ENCODE assay signal across 20 cellular contexts in the genomic region with DNA sequence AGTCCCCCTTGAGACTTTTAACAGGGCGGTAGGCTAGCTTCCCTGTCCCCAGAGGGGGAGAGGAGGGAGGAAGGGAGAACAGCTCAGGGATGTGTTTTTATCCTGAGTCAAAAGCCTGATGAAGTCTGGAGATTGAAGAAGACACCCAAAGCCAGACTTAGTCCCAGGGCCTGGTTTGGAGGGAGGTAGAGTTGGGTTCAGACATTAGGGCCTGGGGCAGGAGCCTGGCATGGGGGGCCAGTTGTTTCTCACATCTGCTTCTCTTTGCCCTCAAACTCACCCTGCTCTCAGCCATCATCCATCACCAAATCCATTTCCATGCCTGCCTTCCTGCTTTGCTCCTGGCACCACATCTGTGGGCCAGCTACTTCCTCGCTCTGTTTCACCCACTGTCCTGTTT. TPM values are rescaled to one million over a fixed set of nuclear protein-coding genes. Genes with fewer than 3 reads are reported as not detected.
DNase-seq lines count a peak whose midpoint lies in the region; ATAC-seq and TF ChIP-seq lines count a peak whose summit lies in the region.
"Had no signal": no experiment of that assay in that cellular context is flagged by ENCODE, and none has a peak within 500 bp of the region (broad histone marks: within the 10 kb centered on the region; RNA-seq: fewer than 3 reads in every experiment).

No MANE protein-coding gene starts in this region.

- in situ Hi-C loops in gastrocnemius medialis (cut with MboI; ENCODE audit: low sequenced_read_pairs in 4 of 4) = no loop called here

- DNase-seq in CD4-positive, CD25-positive, alpha-beta regulatory T cell = no peak
- no peak for DNase-seq in body of pancreas
- no peak for DNase-seq in gastrocnemius medialis
- DNase-seq in effector memory CD8-positive, alpha-beta T cell = no peak
- DNase-seq: CD4-positive, alpha-beta memory T cell; H7; Karpas-422; NCI-H1048; NCI-H1436; NCI-H1930; NCI-H345; NCI-H526; PC-9 had no signal

- intact Hi-C loops in body of pancreas (cut with DNase I) (loop anchor here (5.0 kb wide), 1 partner anchor 36 kb away; no protein-coding TSS in a partner anchor), gastrocnemius medialis (cut with DNase I; ENCODE audit: low total_unique reads) (loop anchor here (2.0 kb wide), 1 partner anchor 31 kb away; no protein-coding TSS in a partner anchor)

- H3K9me3 ChIP-seq in CD4-positive, CD25-positive, alpha-beta regulatory T cell (ENCODE audit: control insufficient read depth in 2 of 2, low read length in 2 of 2) = no peaks in the 10 kb centered on the region
- H3K9me3 ChIP-seq in body of pancreas (no peaks in the 10 kb centered on the region), mucosa of rectum (ENCODE audit: control insufficient read depth in 2 of 2, low read length in 2 of 2) (no peaks in the 10 kb centered on the region), gastrocnemius medialis (no peaks in the 10 kb centered on the region)
- H3K9me3 ChIP-seq: A549, SJSA1 had no signal

- H3K27ac Mint-ChIP-seq in CD4-positive, CD25-positive, alpha-beta regulatory T cell = peak overlapping the region in 2 of 3 donors; percentile 26 to 50
- H3K27ac Mint-ChIP-seq in effector memory CD8-positive, alpha-beta T cell = no peak overlapping the region

- peak overlapping the region in 1 of 2 donors; percentile 54 for H3K9ac ChIP-seq in mucosa of rectum (ENCODE audit: low read depth in 1 of 2, low read length in 2 of 2)

- H3K36me3 Mint-ChIP-seq in CD4-positive, CD25-positive, alpha-beta regulatory T cell = peaks cover 7% of the 10 kb centered on the region
- peaks cover 19% of the 10 kb centered on the region for H3K36me3 Mint-ChIP-seq in effector memory CD8-positive, alpha-beta T cell (ENCODE audit: insufficient read depth)

- H3K9me3 Mint-ChIP-seq in CD4-positive, CD25-positive, alpha-beta regulatory T cell = peaks cover 0 to 2% (median 0%) of the 10 kb centered on the region in 7 donors
- H3K9me3 Mint-ChIP-seq in effector memory CD8-positive, alpha-beta T cell = no peaks in the 10 kb centered on the region
- H3K9me3 Mint-ChIP-seq: IgD-negative memory B cell had no signal

- H3K4me3 Mint-ChIP-seq in CD4-positive, CD25-positive, alpha-beta regulatory T cell = peak overlapping the region in 1 of 4 donors; percentile 44
- H3K4me3 Mint-ChIP-seq in effector memory CD8-positive, alpha-beta T cell = no peak overlapping the region
- H3K4me3 Mint-ChIP-seq: CD4-positive, alpha-beta memory T cell had no signal

- H3K27ac ChIP-seq in CD4-positive, CD25-positive, alpha-beta regulatory T cell (ENCODE audit: insufficient read depth, low read length, poor library complexity, severe bottlenecking) = no peak overlapping the region
- H3K27ac ChIP-seq in body of pancreas = peak overlapping the region; percentile 65 to 90 (median 81)
- peak overlapping the region; percentile 94 to 98 for H3K27ac ChIP-seq in mucosa of rectum (ENCODE audit: low read depth in 2 of 2, low read length in 2 of 2)
- peak overlapping the region; percentile 89 to 93 (median 92) for H3K27ac ChIP-seq in gastrocnemius medialis
- H3K27ac ChIP-seq: A549, PC-9, SJSA1 had no signal

- no peak for ATAC-seq in CD4-positive, CD25-positive, alpha-beta regulatory T cell (ENCODE audit: low read depth in 2 of 2)
- ATAC-seq in body of pancreas = no peak
- ATAC-seq in gastrocnemius medialis = no peak
- no peak for ATAC-seq in effector memory CD8-positive, alpha-beta T cell (replicated peaks)
- ATAC-seq in GM21360 (IDR thresholded peaks at IDR 0.05; ENCODE audit: unreplicated experiment) = no peak
- no peak for ATAC-seq in GM21786 (IDR thresholded peaks at IDR 0.05; ENCODE audit: unreplicated experiment)
- no peak for ATAC-seq in GM19395 (IDR thresholded peaks at IDR 0.05; ENCODE audit: unreplicated experiment)
- ATAC-seq: A549 had no signal

- H3K36me3 ChIP-seq in CD4-positive, CD25-positive, alpha-beta regulatory T cell (ENCODE audit: control insufficient read depth, insufficient read depth, low read length) = no peaks in the 10 kb centered on the region
- H3K36me3 ChIP-seq in body of pancreas (replicated peaks in 1 of 2; ENCODE audit: insufficient read depth in 1 of 2, low read depth in 2 of 2) = peaks cover 9 to 16% of the 10 kb centered on the region in 2 donors
- peaks cover 27 to 32% of the 10 kb centered on the region in 2 donors for H3K36me3 ChIP-seq in mucosa of rectum (ENCODE audit: control insufficient read depth in 2 of 2, insufficient read depth in 2 of 2, low read length in 2 of 2)
- H3K36me3 ChIP-seq in gastrocnemius medialis = peaks cover 0 to 27% of the 10 kb centered on the region in 2 donors
- H3K36me3 ChIP-seq: SJSA1 had no signal

- peaks cover 20% of the 10 kb centered on the region for H3K4me1 ChIP-seq in CD4-positive, CD25-positive, alpha-beta regulatory T cell (ENCODE audit: control insufficient read depth, insufficient read depth, low read length, poor library complexity, severe bottlenecking)
- H3K4me1 ChIP-seq in body of pancreas = peaks cover 31% of the 10 kb centered on the region
- H3K4me1 ChIP-seq in mucosa of rectum (ENCODE audit: control insufficient read depth in 2 of 2, insufficient read depth in 2 of 2, low read length in 2 of 2) = peaks cover 19 to 21% of the 10 kb centered on the region in 2 donors
- H3K4me1 ChIP-seq in gastrocnemius medialis = peaks cover 32 to 52% of the 10 kb centered on the region in 2 donors

- peaks cover 4 to 33% (median 12%) of the 10 kb centered on the region in 4 donors for H3K4me1 Mint-ChIP-seq in CD4-positive, CD25-positive, alpha-beta regulatory T cell
- H3K4me1 Mint-ChIP-seq in effector memory CD8-positive, alpha-beta T cell (ENCODE audit: low read depth in 2 of 2) = peaks cover 16 to 22% of the 10 kb centered on the region in 2 donors

- WGBS in body of pancreas, 2 donors = 86 to 92% methylated on average over 1 to 2 of the region's 2 CpGs

- no peaks in the 10 kb centered on the region for H3K27me3 ChIP-seq in CD4-positive, CD25-positive, alpha-beta regulatory T cell (ENCODE audit: control insufficient read depth, insufficient read depth, low read length)
- H3K27me3 ChIP-seq in body of pancreas = no peaks in the 10 kb centered on the region
- no peaks in the 10 kb centered on the region for H3K27me3 ChIP-seq in mucosa of rectum (ENCODE audit: control insufficient read depth in 2 of 2, insufficient read depth in 2 of 2, low read length in 2 of 2)
- no peaks in the 10 kb centered on the region for H3K27me3 ChIP-seq in gastrocnemius medialis
- H3K27me3 ChIP-seq: SJSA1 had no signal

- TF ChIP-seq CTCF in body of pancreas (IDR thresholded peaks at IDR 0.05) = no peak
- TF ChIP-seq CTCF in gastrocnemius medialis (IDR thresholded peaks at IDR 0.05 in 4 of 5, conservative IDR thresholded peaks at IDR 0.05 in 1 of 5) = no peak

- no peak for TF ChIP-seq POLR2A in body of pancreas (IDR thresholded peaks at IDR 0.05)
- no peak for TF ChIP-seq POLR2A in gastrocnemius medialis (IDR thresholded peaks at IDR 0.05)

- no peak overlapping the region for H3K4me3 ChIP-seq in CD4-positive, CD25-positive, alpha-beta regulatory T cell (ENCODE audit: low read depth, low read length)
- H3K4me3 ChIP-seq in body of pancreas (no peak overlapping the region), mucosa of rectum (ENCODE audit: low read length in 2 of 2) (no peak overlapping the region), gastrocnemius medialis (no peak overlapping the region)
- H3K4me3 ChIP-seq: A549, PC-9, SJSA1 had no signal

- no peaks in the 10 kb centered on the region for H3K27me3 Mint-ChIP-seq in CD4-positive, CD25-positive, alpha-beta regulatory T cell
- H3K27me3 Mint-ChIP-seq in effector memory CD8-positive, alpha-beta T cell = no peaks in the 10 kb centered on the region
- H3K27me3 Mint-ChIP-seq: CD4-positive, alpha-beta memory T cell; IgD-negative memory B cell had no signal

RNA-seq across cellular contexts. Expression of a gene that starts 2.9 kb away (rescaled TPM):
- total RNA-seq in CD4-positive, CD25-positive, alpha-beta regulatory T cell = 0.64 TPM
- polyA plus RNA-seq in CD4-positive, CD25-positive, alpha-beta regulatory T cell = under 1 TPM; 0.05 to 0.35 (median 0.29) TPM
- total RNA-seq in body of pancreas (10 to 100 TPM; 11.2 to 11.9 TPM), gastrocnemius medialis (100 to 1,000 TPM in 1 of 4 donors, 10 to 100 TPM in 2, 1 to 10 TPM in 1; 8.6 to 149 (median 49.5) TPM)

RNA-seq across cellular contexts. Expression of a gene that starts 44.4 kb away (rescaled TPM):
- 7.1 TPM for total RNA-seq in CD4-positive, CD25-positive, alpha-beta regulatory T cell
- polyA plus RNA-seq in CD4-positive, CD25-positive, alpha-beta regulatory T cell = 10 to 100 TPM; 29.1 to 67.0 (median 50.5) TPM
- total RNA-seq in body of pancreas = 10 to 100 TPM in 1 of 2 donors, 1 to 10 TPM in 1; 9.2 to 14.0 TPM
- 10 to 100 TPM in 3 of 4 donors, 1 to 10 TPM in 1; 8.2 to 19.9 (median 16.1) TPM for total RNA-seq in gastrocnemius medialis

RNA-seq across cellular contexts. Expression of a gene that starts 44.7 kb away (rescaled TPM):
- 0.25 TPM for total RNA-seq in CD4-positive, CD25-positive, alpha-beta regulatory T cell
- under 1 TPM in 1 of 4 donors, not detected in 3; 0.21 TPM for polyA plus RNA-seq in CD4-positive, CD25-positive, alpha-beta regulatory T cell
- total RNA-seq in body of pancreas (under 1 TPM; 0.26 to 0.33 TPM), gastrocnemius medialis (under 1 TPM; 0.13 to 0.68 (median 0.50) TPM)
- polyA plus RNA-seq: CD4-positive, alpha-beta memory T cell; IgD-negative memory B cell had no signal

Comparison
In these comparisons a context has a peak if more than half of its experiments do, and no peak if none do; other contexts are left out.
1. H3K27ac Mint-ChIP-seq: peak in CD4-positive, CD25-positive, alpha-beta regulatory T cell (2 of 3); none in effector memory CD8-positive, alpha-beta T cell (0 of 2).